Comparison of ENCODE assay signal across 8 cellular contexts in genomic region chr17:57874434-57875108, GRCh38. TPM values are rescaled to one million over a fixed set of nuclear protein-coding genes. Genes with fewer than 3 reads are reported as not detected.
DNase-seq lines count a peak whose midpoint lies in the region; ATAC-seq and TF ChIP-seq lines count a peak whose summit lies in the region.

No MANE protein-coding gene starts in this region.

- H3K36me3 ChIP-seq in PC-3 (ENCODE audit: low read depth, low read length): peaks cover 22% of the 10 kb centered on the region
- H3K36me3 ChIP-seq in brain microvascular endothelial cell (replicated peaks): peaks cover 7% of the 10 kb centered on the region
- H3K36me3 ChIP-seq in iPS-18a (ENCODE audit: control insufficient read depth, low read depth, low read length): no peaks in the 10 kb centered on the region

- ATAC-seq in PC-3 (no peak), GM21515 (IDR thresholded peaks at IDR 0.05; ENCODE audit: unreplicated experiment) (no peak), GM21526 (IDR thresholded peaks at IDR 0.05; ENCODE audit: low FRiP score, unreplicated experiment) (no peak), GM18517 (IDR thresholded peaks at IDR 0.05; ENCODE audit: unreplicated experiment) (no peak)

- peaks cover 4% of the 10 kb centered on the region for H3F3A ChIP-seq in PC-3 (ENCODE audit: low read length, unreplicated experiment)

- H3K79me2 ChIP-seq in PC-3 (ENCODE audit: low read length): peaks cover 4% of the 10 kb centered on the region; the same call in 1 of the 2 replicates

- DNase-seq in EH (ENCODE audit: low read depth) (peak; percentile 97), PC-3 (no peak), brain microvascular endothelial cell (peak; percentile 94), retinal pigment epithelial cell (ENCODE audit: low read depth) (peak; percentile 88)

- H3K27ac ChIP-seq in PC-3 (ENCODE audit: low read length): peak overlapping the region; percentile 65
- H3K27ac ChIP-seq in brain microvascular endothelial cell: peak overlapping the region; percentile 87
- peak overlapping the region; percentile 8 for H3K27ac ChIP-seq in iPS-18a (ENCODE audit: low read length)

- POLR2A ChIA-PET in PC-3 (lab: Charles Lee; ENCODE audit: unreplicated experiment): interaction anchor here (0.6 kb wide), 3 partner anchors 80 to 892 kb away, joined by 4 to 5 read pairs (median 4); no protein-coding TSS in a partner anchor

- H3K4me3 ChIP-seq in PC-3 (ENCODE audit: low read length) (peak overlapping the region; percentile 16; the same call in 1 of the 2 replicates), brain microvascular endothelial cell (ENCODE audit: low read depth, low read length) (peak overlapping the region; percentile 35), iPS-18a (ENCODE audit: low read length) (peak overlapping the region; percentile 12), retinal pigment epithelial cell (ENCODE audit: low read length) (peak overlapping the region; percentile 6)

- in situ Hi-C loops in brain microvascular endothelial cell (cut with HindIII; ENCODE audit: low pct_ligation_motif_present, low sequenced_read_pairs): no loop called here

- intact Hi-C loops in PC-3 (cut with micrococcal nuclease): loop anchor here (1.0 to 2.0 kb wide), 7 partner anchors 16 to 121 kb away; partner anchors contain the start of gene MRPS23

- H3K27me3 ChIP-seq in PC-3 (ENCODE audit: low read length): no peaks in the 10 kb centered on the region
- no peaks in the 10 kb centered on the region for H3K27me3 ChIP-seq in brain microvascular endothelial cell (replicated peaks)
- H3K27me3 ChIP-seq in iPS-18a (ENCODE audit: control insufficient read depth, insufficient read depth, low read length): peaks cover 16% of the 10 kb centered on the region

- CTCF ChIA-PET in PC-3 (lab: Charles Lee): interaction anchor here (0.6 to 1.2 kb wide), 11 partner anchors 11 to 125 kb away, joined by 3 to 13 read pairs (median 8); no protein-coding TSS in a partner anchor

- H3K4me1 ChIP-seq in PC-3 (ENCODE audit: insufficient read depth, low read length): peaks cover 70% of the 10 kb centered on the region
- peaks cover 38% of the 10 kb centered on the region for H3K4me1 ChIP-seq in iPS-18a (ENCODE audit: control insufficient read depth, low read depth, low read length)

- H3K9me3 ChIP-seq in PC-3 (ENCODE audit: low read length) (no peaks in the 10 kb centered on the region), iPS-18a (ENCODE audit: control insufficient read depth, low read depth, low read length) (no peaks in the 10 kb centered on the region)

- no peaks in the 10 kb centered on the region for H3K9me2 ChIP-seq in PC-3 (replicated peaks; ENCODE audit: low read length)

- H3K9ac ChIP-seq in PC-3 (ENCODE audit: low read length) (peak overlapping the region; percentile 58), iPS-18a (ENCODE audit: low read length) (peak overlapping the region; percentile 37)

- TF ChIP-seq CTCF in PC-3 (conservative IDR thresholded peaks at IDR 0.05; ENCODE audit: low read depth, low read length) (no peak), brain microvascular endothelial cell (IDR thresholded peaks at IDR 0.05; ENCODE audit: low read depth, low read length, missing control alignments) (no peak), retinal pigment epithelial cell (conservative IDR thresholded peaks at IDR 0.05; ENCODE audit: low read depth, low read length) (no peak)

- H2AFZ ChIP-seq in PC-3 (ENCODE audit: low read length): no peak overlapping the region

- no TSS peak for BruUV-seq in PC-3 (replicated peaks; lab: Mats Ljungman, UMichigan)

- H3K4me2 ChIP-seq in PC-3 (ENCODE audit: low read length): peak overlapping the region; percentile 71

- H4K20me1 ChIP-seq in PC-3 (ENCODE audit: low read length): no peaks in the 10 kb centered on the region

RNA-seq across cellular contexts. Expression of gene MRPS23, which starts 24.7 kb away (rescaled TPM):
- 63.9 and 97.5 TPM in 2 replicates for total RNA-seq in PC-3 (2014; rRNA removed)

Comparison
In these comparisons a context has a peak if more than half of its experiments do, and no peak if none do; other contexts are left out.
1. H3K27ac ChIP-seq: peak in every context shown above with its lines; median percentile 87 in brain microvascular endothelial cell; 65 in PC-3; 8 in iPS-18a.